ENCODE assay signal across 1 cellular context in the genomic region with DNA sequence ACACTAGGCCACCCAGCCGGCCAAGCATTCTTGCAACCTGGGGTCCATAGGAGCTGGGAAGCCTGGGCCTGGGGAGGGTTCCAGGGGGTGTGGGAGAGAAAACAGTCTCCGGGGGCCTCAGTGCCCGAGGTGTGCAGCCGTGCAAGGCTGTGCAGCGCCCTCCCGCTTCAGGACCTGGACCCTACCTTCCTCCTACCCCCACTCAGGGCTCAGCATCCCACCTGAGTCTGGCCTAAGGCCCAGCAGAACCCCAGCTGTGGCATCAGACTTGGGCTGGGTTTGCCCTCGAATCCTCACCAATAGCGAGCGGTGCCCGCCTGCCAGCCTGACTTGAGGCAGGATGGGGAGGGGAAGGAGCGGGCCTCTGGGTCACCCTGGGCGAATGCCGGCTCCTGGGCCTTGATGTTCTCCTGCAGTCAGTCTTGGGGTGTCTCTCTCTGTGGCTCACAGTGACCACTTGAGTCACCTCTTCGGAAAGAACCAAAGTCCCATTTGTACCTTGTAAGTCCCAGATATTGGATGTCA.
TF ChIP-seq lines count a peak whose summit lies in the region.

No MANE protein-coding gene starts in this region.

TF ChIP-seq in HEK293, 187 proteins besides CTCF, POLR2A, EP300 and RAD21 (continued from another document):
- no peak for TF ChIP-seq ZFP69B (tag by site-specific recombination; IDR thresholded peaks at IDR 0.05)
